1 cellular context compared by ENCODE assay signal in the genomic region with DNA sequence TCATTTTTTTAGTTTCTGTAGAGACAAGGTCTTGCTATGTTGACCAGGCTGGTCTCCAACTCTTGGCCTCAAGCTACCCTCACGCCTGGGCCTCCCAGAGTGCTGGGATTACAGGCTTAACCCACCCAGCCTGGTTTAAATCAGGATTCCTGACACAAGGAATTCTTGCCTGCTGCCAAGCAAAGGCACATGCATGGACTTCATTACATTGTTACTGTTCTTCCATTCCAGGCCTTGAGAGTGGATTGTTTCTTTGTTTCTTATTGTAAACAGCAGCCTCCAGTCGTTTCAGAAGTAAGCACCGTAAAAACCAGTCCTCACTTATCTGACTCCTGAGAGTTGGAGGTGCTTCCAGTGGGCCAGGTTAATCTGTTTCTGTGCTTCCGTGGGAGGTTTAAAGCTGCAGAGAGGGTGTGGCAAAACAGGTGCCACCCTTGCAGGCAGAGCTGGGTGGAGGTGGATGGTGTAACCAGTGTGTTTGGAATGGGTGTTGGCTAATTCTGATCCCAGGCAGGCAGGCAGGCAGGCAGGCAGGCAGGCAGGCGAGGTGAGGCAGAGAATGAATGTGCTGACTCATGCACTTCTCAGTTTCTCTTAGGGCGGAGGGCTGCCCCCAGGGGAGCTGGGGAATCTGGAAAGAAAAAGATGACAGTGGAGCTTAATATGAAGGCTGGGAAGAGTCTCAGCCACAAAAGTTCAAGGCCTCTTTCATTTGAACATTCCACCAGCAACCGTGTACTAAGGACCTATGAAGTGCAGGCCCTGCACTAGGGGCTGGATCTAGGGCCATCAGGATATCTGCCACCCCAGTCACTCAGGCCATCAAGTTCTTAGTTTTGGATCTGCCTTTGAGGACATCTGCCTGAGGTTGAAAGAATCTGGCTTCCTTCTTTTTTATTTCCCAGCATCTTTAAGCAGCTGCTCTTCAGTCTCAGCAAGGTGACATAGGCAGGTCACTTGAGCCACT.
A peak's percentile ranks its signal among the peaks of the same experiment; 100 is the strongest.
TF ChIP-seq lines count a peak whose summit lies in the region.

No MANE protein-coding gene starts in this region.

TF ChIP-seq in Ishikawa, 13 proteins besides CTCF, POLR2A, EP300 and RAD21 (continued from another document):
- peak; percentile 57; the same call in 1 of the 2 replicates for TF ChIP-seq TEAD4 (IDR thresholded peaks at IDR 0.05)
- TF ChIP-seq CREB1 (IDR thresholded peaks at IDR 0.05; ENCODE audit: low read depth), result no peak
